Comparison of ENCODE assay signal across 8 cellular contexts in genomic region chr3:101573449-101574387, GRCh38. TPM values are rescaled to one million over a fixed set of nuclear protein-coding genes. Genes with fewer than 3 reads are reported as not detected.
DNase-seq lines count a peak whose midpoint lies in the region; ATAC-seq and TF ChIP-seq lines count a peak whose summit lies in the region.

A gene with protein sequence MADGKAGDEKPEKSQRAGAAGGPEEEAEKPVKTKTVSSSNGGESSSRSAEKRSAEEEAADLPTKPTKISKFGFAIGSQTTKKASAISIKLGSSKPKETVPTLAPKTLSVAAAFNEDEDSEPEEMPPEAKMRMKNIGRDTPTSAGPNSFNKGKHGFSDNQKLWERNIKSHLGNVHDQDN (plus strand): TSS chr3:101574180. CDS start chr3:101574216, 36 bp downstream.

- ATAC-seq in GM19043 (IDR thresholded peaks at IDR 0.05; ENCODE audit: low read depth, unreplicated experiment) = peak; percentile 86
- ATAC-seq in HG03432 (IDR thresholded peaks at IDR 0.05; ENCODE audit: unreplicated experiment) = peak; percentile 88

- H3K4me3 ChIP-seq in choroid plexus epithelial cell (ENCODE audit: low read depth, low read length) (peak within 1 kb of the TSS; percentile 95), kidney epithelial cell (ENCODE audit: low read depth, low read length) (peak within 1 kb of the TSS; percentile 86)

- H3K36me3 ChIP-seq in kidney epithelial cell (ENCODE audit: control insufficient read depth, insufficient read depth, low read length) = no peaks in the 10 kb centered on the region

- H3K27me3 ChIP-seq in kidney epithelial cell (ENCODE audit: control insufficient read depth, insufficient read depth, low read length) = no peaks in the 10 kb centered on the region

- TF ChIP-seq CTCF in choroid plexus epithelial cell (conservative IDR thresholded peaks at IDR 0.05; ENCODE audit: low read depth, low read length) (peak; percentile 79), kidney epithelial cell (IDR thresholded peaks at IDR 0.05; ENCODE audit: insufficient read depth, low read length, poor library complexity, severe bottlenecking) (peak; percentile 76)

- DNase-seq in AML-193 (lab: John Stamatoyannopoulos, UW) = peak; percentile 99
- DNase-seq in NCI-H510A (lab: John Stamatoyannopoulos, UW) = peak; percentile 94
- peak; percentile 98 to 99 for DNase-seq in activated CD4-positive, alpha-beta T cell treated with anti-CD3 and anti-CD28 coated beads for 24 hours (ENCODE audit: low read depth in 2 of 2)
- DNase-seq in choroid plexus epithelial cell (ENCODE audit: low read depth) = peak; percentile 99
- DNase-seq in kidney epithelial cell (ENCODE audit: low read depth) = peak; percentile 91
- peak; percentile 95 to 97 for DNase-seq in stimulated activated CD4-positive, alpha-beta T cell treated with anti-CD3 and anti-CD28 coated beads, Interleukin-1b, Interleukin-23, amount 100 ng/mL, for 1 hour (ENCODE audit: low read depth in 2 of 2)

RNA-seq across cellular contexts. Expression of the gene that starts here (rescaled TPM):
- total RNA-seq in kidney epithelial cell = 90.6 and 106 TPM in 2 replicates

Comparison
In these comparisons a context has a peak if more than half of its experiments do, and no peak if none do; other contexts are left out.
1. Peak in every context shown above with its lines: DNase-seq, ATAC-seq and H3K4me3 ChIP-seq.